16 cellular contexts compared by ENCODE assay signal in the genomic region with DNA sequence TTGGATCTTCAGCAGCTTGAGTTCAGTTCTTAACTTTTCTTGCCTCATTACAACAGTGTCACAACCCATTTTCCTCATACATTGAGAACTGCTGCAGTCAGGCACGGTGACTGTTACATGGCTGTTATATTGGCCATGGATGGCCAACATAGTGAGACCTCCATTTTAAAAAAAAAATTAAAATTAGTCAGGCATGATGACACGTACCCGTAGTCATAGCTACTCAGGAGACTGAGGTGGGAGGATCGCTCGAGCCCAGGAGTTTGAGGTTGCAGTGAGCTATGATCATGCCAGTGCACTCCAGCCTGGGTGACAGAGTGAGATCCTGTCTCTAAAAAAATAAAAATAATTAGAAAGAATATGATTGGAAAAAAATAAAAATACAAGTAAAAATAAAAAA. TPM values are rescaled to one million over a fixed set of nuclear protein-coding genes. Genes with fewer than 3 reads are reported as not detected.
A peak's percentile ranks its signal among the peaks of the same experiment; 100 is the strongest.
DNase-seq lines count a peak whose midpoint lies in the region; ATAC-seq lines count a peak whose summit lies in the region.
"Had no signal": no experiment of that assay in that cellular context is flagged by ENCODE, and none has a peak within 500 bp of the region (broad histone marks: within the 10 kb centered on the region; RNA-seq: fewer than 3 reads in every experiment).

No MANE protein-coding gene starts in this region.

- H3K4me3 ChIP-seq in MG63, result no peak overlapping the region
- H3K4me3 ChIP-seq: SJSA1 had no signal

- no peaks in the 10 kb centered on the region for H3K36me3 ChIP-seq in MG63
- H3K36me3 ChIP-seq: BE2C, SJSA1 had no signal

- DNase-seq in ELR (ENCODE audit: low read depth) (peak; percentile 70), MG63 (peak; percentile 22), amniotic epithelial cell (ENCODE audit: low read depth) (peak; percentile 44), kidney glomerular epithelial cell (lab: John Stamatoyannopoulos, UW) (peak; percentile 28), NCI-H526 (lab: John Stamatoyannopoulos, UW) (no peak)
- DNase-seq: BE2C, DMS 273 treated with DMSO at 0.1 percent for 48 hours, DMS79 treated with DMSO at 0.1 percent for 48 hours, NCI-H1694 treated with DMSO at 0.1 percent for 48 hours, NCI-H510A, NCI-H748 treated with DMSO at 0.1 percent for 48 hours had no signal

- no peaks in the 10 kb centered on the region for H3K9me3 ChIP-seq in MG63
- H3K9me3 ChIP-seq: BE2C, SJSA1 had no signal

- H3K27me3 ChIP-seq in MG63, result no peaks in the 10 kb centered on the region
- H3K27me3 ChIP-seq: BE2C, SJSA1 had no signal

- ATAC-seq in GM21515 (IDR thresholded peaks at IDR 0.05; ENCODE audit: unreplicated experiment) (no peak), GM18861 (IDR thresholded peaks at IDR 0.05; ENCODE audit: unreplicated experiment) (no peak), HG03039 (IDR thresholded peaks at IDR 0.05; ENCODE audit: unreplicated experiment) (no peak)
- ATAC-seq: Panc1 had no signal

RNA-seq across cellular contexts. Expression of gene MMP24, which starts 9.9 kb away (rescaled TPM):
- total RNA-seq in MG63 (2014; rRNA removed; shearing (Covaris generic); ENCODE audit: low replicate concordance), result 43.2 and 52.3 TPM in 2 replicates

RNA-seq across cellular contexts. Expression of gene PROCR, which starts 44.7 kb away (rescaled TPM):
- total RNA-seq in MG63 (2014; rRNA removed; shearing (Covaris generic); ENCODE audit: low replicate concordance), result 40.0 and 53.8 TPM in 2 replicates

Comparison
In these comparisons a context has a peak if more than half of its experiments do, and no peak if none do; other contexts are left out.
1. DNase-seq: peak in ELR (single experiment), MG63 (single experiment), amniotic epithelial cell (single experiment) and kidney glomerular epithelial cell (single experiment); none in NCI-H526 (0 of 2).